1 cellular context compared by ENCODE assay signal in genomic region chr10:98236866-98237265, GRCh38.
TF ChIP-seq lines count a peak whose summit lies in the region.

No MANE protein-coding gene starts in this region.

TF ChIP-seq in K562, 482 proteins besides CTCF, POLR2A, EP300 and RAD21 (continued from another document):
- TF ChIP-seq RREB1 (CRISPR knock-in tag; IDR thresholded peaks at IDR 0.05) (no peak), KAT8 (IDR thresholded peaks at IDR 0.05; ENCODE audit: low read depth) (no peak), ZNF57 (CRISPR knock-in tag; IDR thresholded peaks at IDR 0.05) (no peak), ZNF324 (CRISPR knock-in tag; IDR thresholded peaks at IDR 0.05) (no peak)
